25 cellular contexts compared by ENCODE assay signal in the genomic region with DNA sequence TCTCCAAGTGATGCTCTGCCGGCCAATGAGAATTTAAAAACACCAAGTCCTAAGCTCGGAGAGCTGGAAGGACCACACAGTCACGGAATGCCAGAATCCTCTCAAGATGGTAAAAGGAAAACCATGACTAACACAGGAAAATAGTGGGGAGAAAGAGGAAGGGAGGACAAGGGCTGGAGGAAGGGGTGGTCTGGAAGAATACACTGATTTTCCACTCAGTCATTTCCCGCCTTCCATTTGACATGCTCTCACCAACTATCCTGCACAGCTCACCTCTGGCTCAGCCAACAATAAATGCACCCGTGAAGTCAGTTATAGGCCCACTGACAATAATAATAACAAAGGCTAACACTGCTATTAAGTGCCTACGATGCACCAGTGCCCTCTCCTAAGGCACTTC.
"Had no signal": no experiment of that assay in that cellular context is flagged by ENCODE, and none has a peak within 500 bp of the region (broad histone marks: within the 10 kb centered on the region; RNA-seq: fewer than 3 reads in every experiment).

No MANE protein-coding gene starts in this region.

- H3K27me3 Mint-ChIP-seq: activated CD4-positive, alpha-beta memory T cell treated with anti-CD3 and anti-CD28 coated beads for 36 hours; central memory CD8-positive, alpha-beta T cell; naive thymus-derived CD8-positive, alpha-beta T cell; T-cell had no signal

- ATAC-seq: foreskin keratinocyte; left lobe of liver; naive thymus-derived CD8-positive, alpha-beta T cell; stimulated activated naive CD8-positive, alpha-beta T cell treated with anti-CD3 and anti-CD28 coated beads, Interleukin-15, Interleukin-2, amounts not matched to agents 100 U/mL and 50 U/mL, for 24 hours; T-cell had no signal

- DNase-seq: activated CD4-positive, alpha-beta memory T cell treated with anti-CD3 and anti-CD28 coated beads for 36 hours; activated CD4-positive, alpha-beta T cell treated with anti-CD3 and anti-CD28 coated beads for 1 hour; activated effector memory CD4-positive, alpha-beta T cell treated with anti-CD3 and anti-CD28 coated beads, Interleukin-2, amount 50 U/mL, for 16 hours; activated naive CD4-positive, alpha-beta T cell treated with anti-CD3 and anti-CD28 coated beads, Interleukin-2, amount 50 U/mL, for 16 hours; adrenal gland; foreskin keratinocyte; immature natural killer cell; naive thymus-derived CD8-positive, alpha-beta T cell; retina; sigmoid colon; stimulated activated CD4-positive, alpha-beta T cell treated with anti-CD3 and anti-CD28 coated beads, Interleukin-2, amount 100 ng/mL, for 48 hours; stimulated activated naive CD8-positive, alpha-beta T cell treated with anti-CD3 and anti-CD28 coated beads, Interleukin-15, Interleukin-2, amounts not matched to agents 100 U/mL and 50 U/mL, for 24 hours; T-cell; thyroid gland; WERI-Rb-1 had no signal

- H3K4me3 Mint-ChIP-seq: activated CD4-positive, alpha-beta memory T cell treated with anti-CD3 and anti-CD28 coated beads for 36 hours; central memory CD8-positive, alpha-beta T cell; immature natural killer cell; mesothelial cell of epicardium; naive thymus-derived CD8-positive, alpha-beta T cell; neural progenitor cell; T-cell had no signal

- H3K27ac Mint-ChIP-seq: activated CD4-positive, alpha-beta memory T cell treated with anti-CD3 and anti-CD28 coated beads for 36 hours; mesothelial cell of epicardium; neural progenitor cell; T-cell had no signal

- H2AFZ ChIP-seq: hepatocyte, neural progenitor cell had no signal

- H3K4me1 ChIP-seq: thyroid gland had no signal

- H3K9me3 ChIP-seq: adrenal gland, ascending aorta, sigmoid colon, thyroid gland had no signal

- H3K36me3 ChIP-seq: adrenal gland, ascending aorta, neural progenitor cell, sigmoid colon, thyroid gland, WERI-Rb-1 had no signal

- H3K27ac ChIP-seq: adrenal gland, ascending aorta, epithelial cell of prostate, foreskin keratinocyte, hepatocyte, neural progenitor cell, sigmoid colon, thyroid gland, WERI-Rb-1 had no signal

- H3K9ac ChIP-seq: neural progenitor cell had no signal

- H3K9me3 Mint-ChIP-seq: activated CD4-positive, alpha-beta memory T cell treated with anti-CD3 and anti-CD28 coated beads for 36 hours; central memory CD8-positive, alpha-beta T cell; immature natural killer cell; mesothelial cell of epicardium; naive thymus-derived CD8-positive, alpha-beta T cell; T-cell had no signal

- H3K4me2 ChIP-seq: hepatocyte, neural progenitor cell had no signal

- H3K4me1 Mint-ChIP-seq: immature natural killer cell had no signal

- H3K4me3 ChIP-seq: adrenal gland, ascending aorta, hepatocyte, lung, neural progenitor cell, sigmoid colon, thyroid gland had no signal

- FAIRE-seq: colon, TTC549 had no signal

- H3K27me3 ChIP-seq: adrenal gland, ascending aorta, foreskin keratinocyte, hepatocyte, neural progenitor cell, sigmoid colon, thyroid gland had no signal

- H3K36me3 Mint-ChIP-seq: immature natural killer cell; mesothelial cell of epicardium; naive thymus-derived CD8-positive, alpha-beta T cell; T-cell had no signal
